In genomic region chr11:71222318-71223080, GRCh38 we compare ENCODE assay signal across 23 cellular contexts. TPM values are rescaled to one million over a fixed set of nuclear protein-coding genes. Genes with fewer than 3 reads are reported as not detected.
DNase-seq lines count a peak whose midpoint lies in the region; ATAC-seq and TF ChIP-seq lines count a peak whose summit lies in the region.
"Had no signal": no experiment of that assay in that cellular context is flagged by ENCODE, and none has a peak within 500 bp of the region (broad histone marks: within the 10 kb centered on the region; RNA-seq: fewer than 3 reads in every experiment).

No MANE protein-coding gene starts in this region.

- dilution Hi-C loops in IMR-90 (cut with HindIII; ENCODE audit: low sequenced_read_pairs, unreplicated experiment), result no loop called here

- H3K4me2 ChIP-seq in IMR-90 (ENCODE audit: low read depth, low read length), result no peak overlapping the region
- H3K4me2 ChIP-seq: BLaER1 had no signal

- CTCF ChIA-PET in IMR-90 (lab: Yijun Ruan, JAX), result no interaction called here

- no peak overlapping the region for H3K56ac ChIP-seq in IMR-90 (ENCODE audit: extremely low read depth, insufficient read depth, low read length)

- H2AK5ac ChIP-seq in IMR-90 (ENCODE audit: low read depth, low read length), result no peak overlapping the region

- H3K18ac ChIP-seq in IMR-90 (ENCODE audit: low read depth, low read length), result no peak overlapping the region

- no peak overlapping the region for H3K4ac ChIP-seq in IMR-90 (ENCODE audit: low read depth, low read length)

- no peaks in the 10 kb centered on the region for H3K9me3 ChIP-seq in IMR-90 (ENCODE audit: control insufficient read depth, insufficient read depth, low read length)

- no peaks in the 10 kb centered on the region for H3K4me1 ChIP-seq in IMR-90 (ENCODE audit: control insufficient read depth, insufficient read depth, low read length)
- H3K4me1 ChIP-seq: BLaER1, upper lobe of left lung had no signal

- H3K27ac ChIP-seq in IMR-90 (ENCODE audit: insufficient read depth, low read length) (no peak overlapping the region), coronary artery (no peak overlapping the region)
- H3K27ac ChIP-seq: BLaER1, epithelial cell of prostate, upper lobe of left lung had no signal

- in situ Hi-C loops in IMR-90 (cut with MboI; ENCODE audit: low sequenced_read_pairs), result no loop called here

- no peak overlapping the region for H3K14ac ChIP-seq in IMR-90 (replicated peaks; ENCODE audit: low read depth, low read length)

- no peak for TF ChIP-seq POLR2A in IMR-90 (IDR thresholded peaks at IDR 0.05; ENCODE audit: low read depth, low read length)

- peak overlapping the region; percentile 23 for H2AFZ ChIP-seq in IMR-90 (replicated peaks; ENCODE audit: low read length, poor library complexity)

- no peak overlapping the region for H4K8ac ChIP-seq in IMR-90 (ENCODE audit: low read depth in 2 of 2, low read length in 2 of 2)

- no peak overlapping the region for H4K91ac ChIP-seq in IMR-90 (ENCODE audit: insufficient read depth, low read depth, low read length)

- no peak overlapping the region for H2BK20ac ChIP-seq in IMR-90 (ENCODE audit: low read depth, low read length)

- no TSS peak for BruUV-seq in IMR-90 (replicated peaks; lab: Mats Ljungman, UMichigan)

- H3K27me3 ChIP-seq in IMR-90 (ENCODE audit: control insufficient read depth, insufficient read depth, low read length), result no peaks in the 10 kb centered on the region
- H3K27me3 ChIP-seq: BLaER1, MG63, upper lobe of left lung had no signal

- no peak overlapping the region for H3K9ac ChIP-seq in IMR-90 (ENCODE audit: low read depth, low read length)
- H3K9ac ChIP-seq: BLaER1 had no signal

- TF ChIP-seq RAD21 in IMR-90 (IDR thresholded peaks at IDR 0.05; ENCODE audit: low read length), result no peak

- peaks cover 12% of the 10 kb centered on the region for H3K36me3 ChIP-seq in IMR-90 (ENCODE audit: control insufficient read depth, insufficient read depth, low read length)
- H3K36me3 ChIP-seq: BLaER1, MG63, upper lobe of left lung had no signal

- no peak overlapping the region for H2BK5ac ChIP-seq in IMR-90 (ENCODE audit: low read depth, low read length, poor library complexity, severe bottlenecking)

- no peaks in the 10 kb centered on the region for H3K9me1 ChIP-seq in IMR-90 (ENCODE audit: insufficient read depth, low read length)

- DNase-seq in IMR-90, result no peak
- peak; percentile 55 for DNase-seq in coronary artery (ENCODE audit: low spot score)
- peak; percentile 45 for DNase-seq in left kidney (ENCODE audit: low read depth, low spot score)
- DNase-seq in posterior vena cava (ENCODE audit: low spot score), result peak; percentile 53
- no peak for DNase-seq in NCI-H2107 treated with DMSO at 0.1 percent for 48 hours (lab: John Stamatoyannopoulos, UW; ENCODE audit: unreplicated experiment)
- DNase-seq in HCEC 1CT, result no peak
- DNase-seq in pons (ENCODE audit: low spot score), result no peak
- DNase-seq: activated CD4-positive, alpha-beta memory T cell treated with anti-CD3 and anti-CD28 coated beads, Interleukin-2, amount 10 ng/mL, durations not matched to agents 7 days and 5 days; activated CD8-positive, alpha-beta memory T cell treated with anti-CD3 and anti-CD28 coated beads, Interleukin-2, amount 50 U/mL, for 48 hours; COR-L47; effector CD4-positive, alpha-beta T cell; GDM1; KG1; MG63; NCI-H2081 treated with DMSO at 0.1 percent for 48 hours; NCI-H748 treated with DMSO at 0.1 percent for 48 hours; nucleus accumbens had no signal

- WGBS in IMR-90 (ENCODE audit: extremely low coverage in 2 of 2, insufficient read length in 1 of 2), 2 experiments, result 50% methylated on average over 12 of the region's 22 CpGs; no CpG with 5 or more reads in 1 of the 2 experiments

- no peak overlapping the region for H4K5ac ChIP-seq in IMR-90 (ENCODE audit: low read depth, low read length)

- no peak overlapping the region for H3K4me3 ChIP-seq in IMR-90 (ENCODE audit: insufficient read depth, low read depth, low read length)
- H3K4me3 ChIP-seq in coronary artery, result no peak overlapping the region
- H3K4me3 ChIP-seq: BLaER1, MG63, upper lobe of left lung had no signal

- H3K23ac ChIP-seq in IMR-90 (ENCODE audit: low read depth, low read length), result no peak overlapping the region

- intact Hi-C loops in IMR-90 (cut with micrococcal nuclease) (no loop called here), posterior vena cava (cut with DNase I) (no loop called here)

- ATAC-seq in IMR-90 (ENCODE audit: low read depth) (peak; percentile 37; the same call in 1 of the 2 replicates), GM21825 (IDR thresholded peaks at IDR 0.05; ENCODE audit: unreplicated experiment) (no peak)
- ATAC-seq: activated CD4-positive, CD25-positive, alpha-beta regulatory T cell treated with anti-CD3 and anti-CD28 coated beads, Interleukin-2, amount 50 U/mL, for 24 hours had no signal

- H2AK9ac ChIP-seq in IMR-90 (replicated peaks; ENCODE audit: low read depth, low read length, poor library complexity), result no peak overlapping the region

- no peak overlapping the region for H2BK120ac ChIP-seq in IMR-90 (ENCODE audit: low read depth, low read length)

- no peak for TF ChIP-seq CTCF in IMR-90 (conservative IDR thresholded peaks at IDR 0.05; ENCODE audit: low read depth, low read length)
- TF ChIP-seq CTCF in coronary artery (IDR thresholded peaks at IDR 0.05), result no peak

- no peak overlapping the region for H2BK15ac ChIP-seq in IMR-90 (ENCODE audit: low read depth, low read length)

- POLR2A ChIA-PET in IMR-90 (lab: Charles Lee; ENCODE audit: unreplicated experiment), result interaction anchor here (0.7 kb wide), 1 partner anchor 18 kb away, joined by 3 read pairs; no protein-coding TSS in a partner anchor

- H3K79me1 ChIP-seq in IMR-90 (ENCODE audit: low read depth in 1 of 2, low read length in 2 of 2), result no peaks in the 10 kb centered on the region

- H4K20me1 ChIP-seq in IMR-90 (ENCODE audit: insufficient read depth, low read length), result peaks cover 6% of the 10 kb centered on the region; the same call in 1 of the 2 replicates
- H4K20me1 ChIP-seq: BLaER1 had no signal

TF ChIP-seq in IMR-90, 13 proteins besides CTCF, POLR2A, EP300 and RAD21:
- no peak for TF ChIP-seq RCOR1 (IDR thresholded peaks at IDR 0.05; ENCODE audit: insufficient replicate concordance, low read length)
- TF ChIP-seq BHLHE40 (IDR thresholded peaks at IDR 0.05; ENCODE audit: low read depth, low read length), result no peak
- no peak for TF ChIP-seq MXI1 (IDR thresholded peaks at IDR 0.05; ENCODE audit: borderline replicate concordance, low read depth, low read length)
- TF ChIP-seq FOS (IDR thresholded peaks at IDR 0.05; ENCODE audit: low read depth, low read length), result no peak
- TF ChIP-seq RFX5 (IDR thresholded peaks at IDR 0.05; ENCODE audit: low read depth, low read length), result no peak
- TF ChIP-seq SMC3 (IDR thresholded peaks at IDR 0.05; ENCODE audit: low read depth, low read length), result no peak
- TF ChIP-seq MAZ (IDR thresholded peaks at IDR 0.05; ENCODE audit: borderline replicate concordance, low read depth, low read length), result no peak
- no peak for TF ChIP-seq CEBPB (IDR thresholded peaks at IDR 0.05; ENCODE audit: low read depth, low read length)
- TF ChIP-seq ELK1 (IDR thresholded peaks at IDR 0.05; ENCODE audit: borderline replicate concordance, low read depth, low read length), result no peak
- TF ChIP-seq CHD1 (IDR thresholded peaks at IDR 0.05; ENCODE audit: low read depth, low read length), result no peak
- no peak for TF ChIP-seq NFE2L2 (IDR thresholded peaks at IDR 0.05; ENCODE audit: low read depth, low read length)
- no peak for TF ChIP-seq MAFK (IDR thresholded peaks at IDR 0.05; ENCODE audit: low read depth, low read length)
- no peak for TF ChIP-seq USF2 (IDR thresholded peaks at IDR 0.05; ENCODE audit: low read depth, low read length)

RNA-seq across cellular contexts. Expression of gene SHANK2, which starts 29.9 kb away (rescaled TPM):
- total RNA-seq in IMR-90 (2012; rRNA removed) (0.83 and 1.6 TPM in 2 replicates), posterior vena cava (under 1 TPM; 0.51 to 0.67 TPM)
- polyA plus RNA-seq in IMR-90 (2012; rRNA removed), result 2.2 and 2.8 TPM in 2 replicates
- 0.53 and 1.1 TPM in 2 replicates for polyA plus RNA-seq in IMR-90 (2012; cell fraction: cytosol; rRNA removed)
- polyA plus RNA-seq in IMR-90 (2012; cell fraction: nucleus; rRNA removed; ENCODE audit: low replicate concordance), result 7.0 and 7.7 TPM in 2 replicates
- total RNA-seq: activated CD4-positive, alpha-beta memory T cell treated with anti-CD3 and anti-CD28 coated beads, Interleukin-2, amount 10 ng/mL, durations not matched to agents 7 days and 5 days; T-helper 1 cell treated with Interleukin-12 subunit alpha and Interleukin-12 subunit beta and Interleukin-4 antibody, amounts not matched to agents 30 ng/mL and 1 ng/mL, for 36 hours had no signal

Comparison
In these comparisons a context has a peak if more than half of its experiments do, and no peak if none do; other contexts are left out.
1. DNase-seq: peak in coronary artery (single experiment), left kidney (single experiment) and posterior vena cava (single experiment); none in IMR-90 (single experiment), NCI-H2107 treated with DMSO at 0.1 percent for 48 hours (single experiment), HCEC 1CT (single experiment) and pons (single experiment).